10 cellular contexts compared by ENCODE assay signal in genomic region chr12:121748218-121748570, GRCh38. TPM values are rescaled to one million over a fixed set of nuclear protein-coding genes. Genes with fewer than 3 reads are reported as not detected.
DNase-seq lines count a peak whose midpoint lies in the region; ATAC-seq and TF ChIP-seq lines count a peak whose summit lies in the region.
"Had no signal": no experiment of that assay in that cellular context is flagged by ENCODE, and none has a peak within 500 bp of the region (broad histone marks: within the 10 kb centered on the region; RNA-seq: fewer than 3 reads in every experiment).

No MANE protein-coding gene starts in this region.

- H2AFZ ChIP-seq in OCI-LY7 (ENCODE audit: low read length) = no peak overlapping the region

- no peaks in the 10 kb centered on the region for H3K79me2 ChIP-seq in OCI-LY7 (ENCODE audit: insufficient read depth, low read depth, low read length)

- no peak for DNase-seq in stimulated activated naive CD8-positive, alpha-beta T cell treated with anti-CD3 and anti-CD28 coated beads, Interleukin-15, Interleukin-2, amounts not matched to agents 100 U/mL and 50 U/mL, for 24 hours
- DNase-seq in WERI-Rb-1 (peak; percentile 35), iPS-NIHi7 (ENCODE audit: extremely low spot score) (peak; percentile 50), OCI-LY7 (ENCODE audit: low spot score) (no peak), KG1 (lab: John Stamatoyannopoulos, UW) (no peak)
- no peak for DNase-seq in stimulated activated naive CD4-positive, alpha-beta T cell (lab: John Stamatoyannopoulos, UW)
- DNase-seq: stimulated activated naive CD8-positive, alpha-beta T cell treated with anti-CD3 and anti-CD28 coated beads, Interleukin-15, amount 100 ng/mL, for 72 hours had no signal

- H3K4me3 ChIP-seq in WERI-Rb-1 (ENCODE audit: low read depth, low read length) (no peak overlapping the region), OCI-LY7 (ENCODE audit: low read depth, low read length, poor library complexity, severe bottlenecking) (no peak overlapping the region)

- CTCF ChIA-PET in OCI-LY7 (lab: Charles Lee; ENCODE audit: unreplicated experiment) = no interaction called here

- no peak for TF ChIP-seq CTCF in WERI-Rb-1 (IDR thresholded peaks at IDR 0.05; ENCODE audit: low read depth, low read length)
- no peak for TF ChIP-seq CTCF in OCI-LY7 (conservative IDR thresholded peaks at IDR 0.05; ENCODE audit: low read length)

- H3K9me3 ChIP-seq in WERI-Rb-1 (ENCODE audit: severe bottlenecking) (no peaks in the 10 kb centered on the region), OCI-LY7 (ENCODE audit: low read length) (no peaks in the 10 kb centered on the region)

- H3K27me3 ChIP-seq in WERI-Rb-1 (ENCODE audit: insufficient read depth, low read depth, severe bottlenecking) = no peaks in the 10 kb centered on the region

- H3K9me3 Mint-ChIP-seq in stimulated activated naive CD8-positive, alpha-beta T cell treated with anti-CD3 and anti-CD28 coated beads, Interleukin-15, Interleukin-2, amounts not matched to agents 100 ng/mL and 50 ng/mL, for 24 hours = no peaks in the 10 kb centered on the region
- H3K9me3 Mint-ChIP-seq: stimulated activated naive CD8-positive, alpha-beta T cell treated with anti-CD3 and anti-CD28 coated beads, Interleukin-15, amount 100 ng/mL, for 72 hours had no signal

- peaks cover 5% of the 10 kb centered on the region for H3K4me1 Mint-ChIP-seq in stimulated activated naive CD8-positive, alpha-beta T cell treated with anti-CD3 and anti-CD28 coated beads, Interleukin-15, Interleukin-2, amounts not matched to agents 100 ng/mL and 50 ng/mL, for 24 hours (ENCODE audit: low read depth)

- H3K27ac ChIP-seq in WERI-Rb-1 (peak overlapping the region; percentile 70), OCI-LY7 (ENCODE audit: low read depth, low read length, poor library complexity, severe bottlenecking) (no peak overlapping the region)
- H3K27ac ChIP-seq: C4-2B had no signal

- no TSS peak for BruUV-seq in OCI-LY7 (replicated peaks; lab: Mats Ljungman, UMichigan)

- intact Hi-C loops in OCI-LY7 (cut with micrococcal nuclease; ENCODE audit: unreplicated experiment) = no loop called here

- H3K36me3 ChIP-seq in WERI-Rb-1 (peaks cover 58% of the 10 kb centered on the region), OCI-LY7 (ENCODE audit: insufficient read depth, low read length) (peaks cover 40% of the 10 kb centered on the region)

- no peaks in the 10 kb centered on the region for H4K20me1 ChIP-seq in OCI-LY7 (ENCODE audit: insufficient read depth, low read length)

- H3K27me3 Mint-ChIP-seq in stimulated activated naive CD8-positive, alpha-beta T cell treated with anti-CD3 and anti-CD28 coated beads, Interleukin-15, Interleukin-2, amounts not matched to agents 100 ng/mL and 50 ng/mL, for 24 hours = no peaks in the 10 kb centered on the region
- H3K27me3 Mint-ChIP-seq: stimulated activated naive CD8-positive, alpha-beta T cell treated with anti-CD3 and anti-CD28 coated beads, Interleukin-15, amount 100 ng/mL, for 72 hours had no signal

- POLR2A ChIA-PET in OCI-LY7 (lab: Charles Lee) = no interaction called here

- peak overlapping the region; percentile 10 for H3K27ac Mint-ChIP-seq in stimulated activated naive CD8-positive, alpha-beta T cell treated with anti-CD3 and anti-CD28 coated beads, Interleukin-15, Interleukin-2, amounts not matched to agents 100 ng/mL and 50 ng/mL, for 24 hours
- H3K27ac Mint-ChIP-seq: stimulated activated naive CD8-positive, alpha-beta T cell treated with anti-CD3 and anti-CD28 coated beads, Interleukin-15, amount 100 ng/mL, for 72 hours had no signal

- H3K4me2 ChIP-seq in OCI-LY7 (ENCODE audit: low read length) = no peak overlapping the region

- ATAC-seq in stimulated activated naive CD8-positive, alpha-beta T cell treated with anti-CD3 and anti-CD28 coated beads, Interleukin-15, Interleukin-2, amounts not matched to agents 100 U/mL and 50 U/mL, for 24 hours = no peak
- ATAC-seq in GM21367 (IDR thresholded peaks at IDR 0.05; ENCODE audit: unreplicated experiment) = no peak

- H3K9me2 ChIP-seq in OCI-LY7 (ENCODE audit: insufficient read depth, low read length) = no peaks in the 10 kb centered on the region

- no peaks in the 10 kb centered on the region for H3K4me1 ChIP-seq in OCI-LY7 (ENCODE audit: insufficient read depth, low read length, poor library complexity, severe bottlenecking)

- peaks cover 17% of the 10 kb centered on the region for H3K36me3 Mint-ChIP-seq in stimulated activated naive CD8-positive, alpha-beta T cell treated with anti-CD3 and anti-CD28 coated beads, Interleukin-15, Interleukin-2, amounts not matched to agents 100 ng/mL and 50 ng/mL, for 24 hours (ENCODE audit: low read depth)

- H3K4me3 Mint-ChIP-seq in stimulated activated naive CD8-positive, alpha-beta T cell treated with anti-CD3 and anti-CD28 coated beads, Interleukin-15, Interleukin-2, amounts not matched to agents 100 ng/mL and 50 ng/mL, for 24 hours = no peak overlapping the region
- H3K4me3 Mint-ChIP-seq: stimulated activated naive CD8-positive, alpha-beta T cell treated with anti-CD3 and anti-CD28 coated beads, Interleukin-15, amount 100 ng/mL, for 72 hours had no signal

RNA-seq across cellular contexts. Expression of gene TMEM120B, which starts 35.6 kb away (rescaled TPM):
- 9.3 and 12.4 TPM in 2 replicates for total RNA-seq in OCI-LY7 (2014; rRNA removed; shearing (Covaris generic))
- total RNA-seq in OCI-LY7 (2022) = 20.5 and 21.5 TPM in 2 replicates

RNA-seq across cellular contexts. Expression of gene RHOF, which starts 45.3 kb away (rescaled TPM):
- 23.5 and 29.2 TPM in 2 replicates for total RNA-seq in OCI-LY7 (2014; rRNA removed; shearing (Covaris generic))
- total RNA-seq in OCI-LY7 (2022) = 45.7 and 53.7 TPM in 2 replicates

RNA-seq across cellular contexts. Expression of gene SETD1B, which starts 55.6 kb away (rescaled TPM):
- total RNA-seq in OCI-LY7 (2014; rRNA removed; shearing (Covaris generic)) = 3.3 and 4.7 TPM in 2 replicates
- total RNA-seq in OCI-LY7 (2022) = 22.5 and 24.3 TPM in 2 replicates

Comparison
In these comparisons a context has a peak if more than half of its experiments do, and no peak if none do; other contexts are left out.
1. DNase-seq: peak in WERI-Rb-1 (single experiment) and iPS-NIHi7 (single experiment); none in stimulated activated naive CD8-positive, alpha-beta T cell treated with anti-CD3 and anti-CD28 coated beads, Interleukin-15, Interleukin-2, amounts not matched to agents 100 U/mL and 50 U/mL, for 24 hours (single experiment), stimulated activated naive CD4-positive, alpha-beta T cell (0 of 6), OCI-LY7 (single experiment) and KG1 (single experiment).